ENCODE assay signal across 21 cellular contexts in genomic region chr17:63996430-63997182, GRCh38. TPM values are rescaled to one million over a fixed set of nuclear protein-coding genes. Genes with fewer than 3 reads are reported as not detected.
A peak's percentile ranks its signal among the peaks of the same experiment; 100 is the strongest.
DNase-seq lines count a peak whose midpoint lies in the region; ATAC-seq and TF ChIP-seq lines count a peak whose summit lies in the region.
"Had no signal": no experiment of that assay in that cellular context is flagged by ENCODE, and none has a peak within 500 bp of the region (broad histone marks: within the 10 kb centered on the region; RNA-seq: fewer than 3 reads in every experiment).

No MANE protein-coding gene starts in this region.

- TF ChIP-seq POLR2A in transverse colon (IDR thresholded peaks at IDR 0.05), result no peak

- WGBS in transverse colon (ENCODE audit: low coverage in 1 of 2), 2 donors, result 91 to 100% methylated on average over 6 to 11 of the region's 11 CpGs

- H3K27ac ChIP-seq in CD4-positive, CD25-positive, alpha-beta regulatory T cell (ENCODE audit: insufficient read depth, low read length, poor library complexity, severe bottlenecking), result no peak overlapping the region
- H3K27ac ChIP-seq in transverse colon, result no peak overlapping the region
- H3K27ac ChIP-seq: dorsolateral prefrontal cortex, WERI-Rb-1 had no signal

- peaks cover 11% of the 10 kb centered on the region for H3K27me3 Mint-ChIP-seq in CD4-positive, CD25-positive, alpha-beta regulatory T cell
- no peaks in the 10 kb centered on the region for H3K27me3 Mint-ChIP-seq in central memory CD8-positive, alpha-beta T cell
- peaks cover 50% of the 10 kb centered on the region for H3K27me3 Mint-ChIP-seq in neural crest cell (ENCODE audit: low read depth)

- H3K9me3 Mint-ChIP-seq in CD4-positive, CD25-positive, alpha-beta regulatory T cell, result no peaks in the 10 kb centered on the region
- no peaks in the 10 kb centered on the region for H3K9me3 Mint-ChIP-seq in central memory CD8-positive, alpha-beta T cell
- no peaks in the 10 kb centered on the region for H3K9me3 Mint-ChIP-seq in neural crest cell
- H3K9me3 Mint-ChIP-seq: activated naive CD4-positive, alpha-beta T cell treated with anti-CD3 and anti-CD28 coated beads, Interleukin-2, amount 50 U/mL, for 72 hours; HFFc6; T-helper 1 cell treated with Interleukin-12 subunit alpha and Interleukin-12 subunit beta and Interleukin-4 antibody, amounts not matched to agents 30 μg/mL and 1 μg/mL, for 36 hours had no signal

- no peak for DNase-seq in CD4-positive, CD25-positive, alpha-beta regulatory T cell
- peak; percentile 17 for DNase-seq in D341Med (ENCODE audit: low spot score)
- no peak for DNase-seq in central memory CD8-positive, alpha-beta T cell (ENCODE audit: low spot score in 2 of 2)
- DNase-seq in neural crest cell (ENCODE audit: low read depth, low spot score), result no peak
- no peak for DNase-seq in transverse colon
- DNase-seq in occipital lobe (lab: John Stamatoyannopoulos, UW), result no peak
- no peak for DNase-seq in activated gamma-delta T cell (lab: John Stamatoyannopoulos, UW)
- DNase-seq: GDM1; HFFc6; NCI-H1417; NCI-H526 treated with DMSO at 0.1 percent for 48 hours; SHP77; stimulated activated CD4-positive, alpha-beta T cell treated with anti-CD3 and anti-CD28 coated beads, Interleukin-4, amount 100 ng/mL, for 1 hour; WERI-Rb-1 had no signal

- no peaks in the 10 kb centered on the region for H3K27me3 ChIP-seq in CD4-positive, CD25-positive, alpha-beta regulatory T cell (ENCODE audit: control insufficient read depth, insufficient read depth, low read length)
- H3K27me3 ChIP-seq in transverse colon, result peaks cover 43% of the 10 kb centered on the region
- H3K27me3 ChIP-seq: breast epithelium had no signal

- no peak for ATAC-seq in CD4-positive, CD25-positive, alpha-beta regulatory T cell (ENCODE audit: low read depth in 2 of 2)
- no peak for ATAC-seq in central memory CD8-positive, alpha-beta T cell (replicated peaks; ENCODE audit: extremely low read depth, poor library complexity, severe bottlenecking)
- no peak for ATAC-seq in HG03354 (IDR thresholded peaks at IDR 0.05; ENCODE audit: poor library complexity, severe bottlenecking, unreplicated experiment)
- ATAC-seq: activated naive CD4-positive, alpha-beta T cell treated with anti-CD3 and anti-CD28 coated beads, Interleukin-2, amount 50 U/mL, for 72 hours; esophagus mucosa had no signal

- intact Hi-C loops in transverse colon (cut with DNase I; ENCODE audit: low total_unique reads), result no loop called here

- H3K4me3 Mint-ChIP-seq in CD4-positive, CD25-positive, alpha-beta regulatory T cell, result peak overlapping the region; percentile 17 to 91 (median 63)
- H3K4me3 Mint-ChIP-seq in central memory CD8-positive, alpha-beta T cell, result peak overlapping the region; percentile 89
- peak overlapping the region; percentile 16 for H3K4me3 Mint-ChIP-seq in neural crest cell
- H3K4me3 Mint-ChIP-seq: HFFc6 had no signal

- no peaks in the 10 kb centered on the region for H3K36me3 Mint-ChIP-seq in CD4-positive, CD25-positive, alpha-beta regulatory T cell
- H3K36me3 Mint-ChIP-seq in central memory CD8-positive, alpha-beta T cell (ENCODE audit: insufficient read depth), result peaks cover 2% of the 10 kb centered on the region
- H3K36me3 Mint-ChIP-seq in neural crest cell (ENCODE audit: low read depth), result no peaks in the 10 kb centered on the region
- H3K36me3 Mint-ChIP-seq: activated naive CD4-positive, alpha-beta T cell treated with anti-CD3 and anti-CD28 coated beads, Interleukin-2, amount 50 U/mL, for 72 hours had no signal

- TF ChIP-seq CTCF in neural crest cell (conservative IDR thresholded peaks at IDR 0.05), result no peak
- no peak for TF ChIP-seq CTCF in transverse colon (IDR thresholded peaks at IDR 0.05)

- no peaks in the 10 kb centered on the region for H3K36me3 ChIP-seq in CD4-positive, CD25-positive, alpha-beta regulatory T cell (ENCODE audit: control insufficient read depth, insufficient read depth, low read length)
- no peaks in the 10 kb centered on the region for H3K36me3 ChIP-seq in transverse colon
- H3K36me3 ChIP-seq: breast epithelium, WERI-Rb-1 had no signal

- H3K4me1 ChIP-seq in CD4-positive, CD25-positive, alpha-beta regulatory T cell (ENCODE audit: control insufficient read depth, insufficient read depth, low read length, poor library complexity, severe bottlenecking), result peaks cover 37% of the 10 kb centered on the region
- H3K4me1 ChIP-seq in transverse colon, result peaks cover 0 to 18% (median 14%) of the 10 kb centered on the region in 4 donors

- no peaks in the 10 kb centered on the region for H3K9me3 ChIP-seq in CD4-positive, CD25-positive, alpha-beta regulatory T cell (ENCODE audit: control insufficient read depth in 2 of 2, low read length in 2 of 2)
- H3K9me3 ChIP-seq in transverse colon, result no peaks in the 10 kb centered on the region
- H3K9me3 ChIP-seq: breast epithelium had no signal

- H3K4me3 ChIP-seq in CD4-positive, CD25-positive, alpha-beta regulatory T cell (ENCODE audit: low read depth, low read length), result no peak overlapping the region
- no peak overlapping the region for H3K4me3 ChIP-seq in transverse colon
- H3K4me3 ChIP-seq: skin epidermis had no signal

- peak overlapping the region in 2 of 3 donors; percentile 89 for H3K27ac Mint-ChIP-seq in CD4-positive, CD25-positive, alpha-beta regulatory T cell
- peak overlapping the region; percentile 80 for H3K27ac Mint-ChIP-seq in central memory CD8-positive, alpha-beta T cell (ENCODE audit: low read depth)
- H3K27ac Mint-ChIP-seq in neural crest cell (ENCODE audit: unreplicated experiment), result no peak overlapping the region
- H3K27ac Mint-ChIP-seq: HFFc6 had no signal

- TF ChIP-seq EP300 in transverse colon (IDR thresholded peaks at IDR 0.05; ENCODE audit: low read depth), result no peak

- peaks cover 20 to 61% (median 37%) of the 10 kb centered on the region in 4 donors for H3K4me1 Mint-ChIP-seq in CD4-positive, CD25-positive, alpha-beta regulatory T cell
- H3K4me1 Mint-ChIP-seq in central memory CD8-positive, alpha-beta T cell, result peaks cover 60% of the 10 kb centered on the region
- peaks cover 15% of the 10 kb centered on the region for H3K4me1 Mint-ChIP-seq in neural crest cell

- in situ Hi-C loops in transverse colon (cut with MboI; ENCODE audit: low pct_ligation_motif_present in 1 of 4, low pct_unique_long_range_greater_than_20kb in 1 of 4, low sequenced_read_pairs in 3 of 4), result no loop called here

RNA-seq across cellular contexts. Expression of gene PRR29, which starts 1.5 kb away (rescaled TPM):
- total RNA-seq in CD4-positive, CD25-positive, alpha-beta regulatory T cell, result 0.52 TPM
- 1 to 10 TPM; 3.9 to 6.9 (median 6.2) TPM for polyA plus RNA-seq in CD4-positive, CD25-positive, alpha-beta regulatory T cell
- total RNA-seq in neural crest cell (0.82 and 1.4 TPM in 2 replicates), transverse colon (not detected), occipital lobe (0.78 TPM)
- total RNA-seq: esophagus mucosa had no signal

RNA-seq across cellular contexts. Expression of gene ICAM2, which starts 23.8 kb away (rescaled TPM):
- total RNA-seq in CD4-positive, CD25-positive, alpha-beta regulatory T cell, result 106 TPM
- 100 to 1,000 TPM; 465 to 625 (median 548) TPM for polyA plus RNA-seq in CD4-positive, CD25-positive, alpha-beta regulatory T cell
- total RNA-seq in neural crest cell (not detected in 2 replicates), transverse colon (10 to 100 TPM in 1 of 4 donors, 1 to 10 TPM in 2, not detected in 1; 6.4 to 24.3 (median 9.3) TPM), occipital lobe (8.4 TPM)

RNA-seq across cellular contexts. Expression of gene SCN4A, which starts 23.9 kb away (rescaled TPM):
- total RNA-seq in CD4-positive, CD25-positive, alpha-beta regulatory T cell, result not detected
- polyA plus RNA-seq in CD4-positive, CD25-positive, alpha-beta regulatory T cell, result not detected
- total RNA-seq in neural crest cell, result 1.6 and 1.9 TPM in 2 replicates
- total RNA-seq in transverse colon, result under 1 TPM in 3 of 4 donors, not detected in 1; 0.14 to 0.48 (median 0.20) TPM
- total RNA-seq in occipital lobe, result not detected
- total RNA-seq: HFFc6 had no signal

Comparison
In these comparisons a context has a peak if more than half of its experiments do, and no peak if none do; other contexts are left out.
1. H3K4me3 Mint-ChIP-seq: peak in every context shown above with its lines; median percentile 89 in central memory CD8-positive, alpha-beta T cell; 63 in CD4-positive, CD25-positive, alpha-beta regulatory T cell; 16 in neural crest cell.